In the genomic region with DNA sequence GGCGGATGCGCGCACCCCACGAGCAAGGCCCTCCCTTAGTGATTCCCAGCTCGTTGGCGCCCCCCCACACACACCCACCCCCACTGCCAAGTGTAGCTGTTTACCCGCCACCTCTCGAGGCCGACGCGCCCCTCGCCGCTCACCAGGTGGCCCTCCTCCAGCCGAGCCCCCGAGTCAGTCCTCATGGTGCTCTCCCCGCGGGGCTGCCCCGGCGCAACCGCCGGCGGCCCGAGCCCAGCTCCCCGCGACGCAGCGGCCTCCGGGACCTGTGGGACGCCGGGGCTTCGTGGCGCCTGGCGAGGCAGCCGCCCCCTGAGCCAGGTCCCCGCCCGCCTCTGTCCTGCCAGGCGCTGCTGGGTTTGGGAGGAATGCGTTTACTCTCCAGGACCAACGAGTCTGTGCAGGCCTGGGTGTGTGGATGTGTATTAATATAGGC, we compare ENCODE assay signal across 8 cellular contexts. TPM values are rescaled to one million over a fixed set of nuclear protein-coding genes. Genes with fewer than 3 reads are reported as not detected.
DNase-seq lines count a peak whose midpoint lies in the region; ATAC-seq and TF ChIP-seq lines count a peak whose summit lies in the region.

A gene with protein sequence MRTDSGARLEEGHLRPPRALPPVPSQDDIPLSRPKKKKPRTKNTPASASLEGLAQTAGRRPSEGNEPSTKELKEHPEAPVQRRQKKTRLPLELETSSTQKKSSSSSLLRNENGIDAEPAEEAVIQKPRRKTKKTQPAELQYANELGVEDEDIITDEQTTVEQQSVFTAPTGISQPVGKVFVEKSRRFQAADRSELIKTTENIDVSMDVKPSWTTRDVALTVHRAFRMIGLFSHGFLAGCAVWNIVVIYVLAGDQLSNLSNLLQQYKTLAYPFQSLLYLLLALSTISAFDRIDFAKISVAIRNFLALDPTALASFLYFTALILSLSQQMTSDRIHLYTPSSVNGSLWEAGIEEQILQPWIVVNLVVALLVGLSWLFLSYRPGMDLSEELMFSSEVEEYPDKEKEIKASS (minus strand): TSS at position 288 of the 436 bp plus-strand sequence. CDS start 103 bp downstream, at position 185.

- peak within 1 kb of the TSS; percentile 85 for H4K91ac ChIP-seq in trophoblast cell (ENCODE audit: low read depth, low read length)

- no peak within 1 kb of the TSS for H3K23ac ChIP-seq in trophoblast cell (ENCODE audit: low read length)

- H2AFZ ChIP-seq in trophoblast cell (ENCODE audit: insufficient read depth, low read length, poor library complexity), result peak within 1 kb of the TSS; percentile 89

- H2BK5ac ChIP-seq in trophoblast cell (ENCODE audit: low read depth, low read length, poor library complexity), result peak within 1 kb of the TSS; percentile 32

- peak within 1 kb of the TSS; percentile 57 for H3K4ac ChIP-seq in trophoblast cell (ENCODE audit: low read depth, low read length)

- peak within 1 kb of the TSS; percentile 65 for H2BK120ac ChIP-seq in trophoblast cell (ENCODE audit: insufficient read depth, low read length, poor library complexity)

- DNase-seq in activated naive CD4-positive, alpha-beta T cell treated with anti-CD3 and anti-CD28 coated beads, Interleukin-2, amount 10 ng/mL, durations not matched to agents 7 days and 5 days, result peak; percentile 64
- DNase-seq in activated naive CD4-positive, alpha-beta T cell treated with Interleukin-2 at 50 U/mL for 16 hours, result no peak
- DNase-seq in NCI-H2227 treated with DMSO at 0.1 percent for 48 hours (lab: John Stamatoyannopoulos, UW), result peak; percentile 67
- DNase-seq in heart left ventricle, result peak; percentile 48 to 76 (median 59)
- DNase-seq in trophoblast cell, result peak in 1 of 2 donors; percentile 37
- no peak for DNase-seq in cerebellar nuclear complex (lab: John Stamatoyannopoulos, UW)

- peaks cover 12% of the 10 kb centered on the region for H3K79me1 ChIP-seq in trophoblast cell (ENCODE audit: low read length)

- peak within 1 kb of the TSS; percentile 97 for H4K8ac ChIP-seq in trophoblast cell (ENCODE audit: low read depth, low read length)

- peak within 1 kb of the TSS; percentile 69 to 97 (median 92) for H3K27ac ChIP-seq in heart left ventricle
- H3K27ac ChIP-seq in trophoblast cell (ENCODE audit: low read depth, low read length), result peak within 1 kb of the TSS; percentile 56

- peak; percentile 58 for ATAC-seq in HG02759 (IDR thresholded peaks at IDR 0.05; ENCODE audit: unreplicated experiment)
- peak; percentile 28 to 83 (median 76) for ATAC-seq in heart left ventricle

- no peaks in the 10 kb centered on the region for H3K9me3 ChIP-seq in heart left ventricle
- H3K9me3 ChIP-seq in trophoblast cell (ENCODE audit: insufficient read depth, low read depth, low read length), result no peaks in the 10 kb centered on the region

- no peaks in the 10 kb centered on the region for H3K79me2 ChIP-seq in trophoblast cell (ENCODE audit: control insufficient read depth, insufficient read depth, low read length, poor library complexity)

- H3K36me3 ChIP-seq in heart left ventricle (peaks cover 0 to 13% (median 5%) of the 10 kb centered on the region in 9 donors), trophoblast cell (ENCODE audit: control insufficient read depth in 1 of 2, insufficient read depth in 2 of 2, low read length in 2 of 2) (peaks cover 0 to 2% of the 10 kb centered on the region in 2 experiments)

- TF ChIP-seq CTCF in heart left ventricle (IDR thresholded peaks at IDR 0.05), result peak in 1 of 12 donors; percentile 6

- peak within 1 kb of the TSS; percentile 34 for H2BK12ac ChIP-seq in trophoblast cell (ENCODE audit: low read length)

- peak within 1 kb of the TSS; percentile 96 for H3K4me2 ChIP-seq in trophoblast cell (ENCODE audit: low read length)

- peak within 1 kb of the TSS; percentile 73 for H3K18ac ChIP-seq in trophoblast cell (ENCODE audit: low read length)

- H3K27ac Mint-ChIP-seq in activated naive CD4-positive, alpha-beta T cell treated with anti-CD3 and anti-CD28 coated beads, Interleukin-2, amount 10 ng/mL, durations not matched to agents 7 days and 5 days, result peak within 1 kb of the TSS; percentile 97
- peak within 1 kb of the TSS; percentile 87 for H3K27ac Mint-ChIP-seq in activated naive CD8-positive, alpha-beta T cell

- no peak within 1 kb of the TSS for H2AK5ac ChIP-seq in trophoblast cell (ENCODE audit: low read length)

- H3K27me3 Mint-ChIP-seq in activated naive CD4-positive, alpha-beta T cell treated with anti-CD3 and anti-CD28 coated beads, Interleukin-2, amount 10 ng/mL, durations not matched to agents 7 days and 5 days, result no peaks in the 10 kb centered on the region
- no peaks in the 10 kb centered on the region for H3K27me3 Mint-ChIP-seq in activated naive CD8-positive, alpha-beta T cell

- peak within 1 kb of the TSS; percentile 95 for H3K4me3 Mint-ChIP-seq in activated naive CD4-positive, alpha-beta T cell treated with anti-CD3 and anti-CD28 coated beads, Interleukin-2, amount 10 ng/mL, durations not matched to agents 7 days and 5 days
- peak within 1 kb of the TSS; percentile 90 for H3K4me3 Mint-ChIP-seq in activated naive CD8-positive, alpha-beta T cell

- H3K4me1 Mint-ChIP-seq in activated naive CD4-positive, alpha-beta T cell treated with anti-CD3 and anti-CD28 coated beads, Interleukin-2, amount 10 ng/mL, durations not matched to agents 7 days and 5 days, result peaks cover 36% of the 10 kb centered on the region
- peaks cover 9% of the 10 kb centered on the region for H3K4me1 Mint-ChIP-seq in activated naive CD8-positive, alpha-beta T cell (ENCODE audit: low read depth)

- no peak for TF ChIP-seq POLR2A in heart left ventricle (IDR thresholded peaks at IDR 0.05)

- 0 to 1% (median 1%) methylated on average over 23 to 39 of the region's 39 CpGs for WGBS in heart left ventricle, 4 donors
- WGBS in trophoblast cell (ENCODE audit: extremely low coverage, insufficient coverage, insufficient read length), result no CpG with 5 or more reads among the region's 39 CpGs

- H3K27me3 ChIP-seq in heart left ventricle (no peaks in the 10 kb centered on the region), trophoblast cell (ENCODE audit: insufficient read depth, low read length) (no peaks in the 10 kb centered on the region)

- H3K4me1 ChIP-seq in heart left ventricle (peaks cover 0 to 20% (median 9%) of the 10 kb centered on the region in 12 donors), trophoblast cell (ENCODE audit: control insufficient read depth in 1 of 2, insufficient read depth in 2 of 2, low read length in 2 of 2) (no peaks in the 10 kb centered on the region)

- CTCF ChIA-PET in activated naive CD4-positive, alpha-beta T cell treated with anti-CD3 and anti-CD28 coated beads, Interleukin-2, amount 10 ng/mL, durations not matched to agents 7 days and 5 days (lab: Charles Lee), result no interaction called here

- peak within 1 kb of the TSS; percentile 95 for H3K9ac ChIP-seq in trophoblast cell (ENCODE audit: low read length)

- peaks cover 7% of the 10 kb centered on the region for H3K36me3 Mint-ChIP-seq in activated naive CD4-positive, alpha-beta T cell treated with anti-CD3 and anti-CD28 coated beads, Interleukin-2, amount 10 ng/mL, durations not matched to agents 7 days and 5 days
- no peaks in the 10 kb centered on the region for H3K36me3 Mint-ChIP-seq in activated naive CD8-positive, alpha-beta T cell

- intact Hi-C loops in heart left ventricle (cut with DNase I), result no loop called here

- H3K14ac ChIP-seq in trophoblast cell (ENCODE audit: low read length), result peak within 1 kb of the TSS; percentile 89

- H3K4me3 ChIP-seq in heart left ventricle (peak within 1 kb of the TSS; percentile 64 to 98 (median 90)), trophoblast cell (ENCODE audit: low read depth, low read length) (peak within 1 kb of the TSS; percentile 94)

- no peaks in the 10 kb centered on the region for H3K9me3 Mint-ChIP-seq in activated naive CD4-positive, alpha-beta T cell treated with anti-CD3 and anti-CD28 coated beads, Interleukin-2, amount 10 ng/mL, durations not matched to agents 7 days and 5 days
- H3K9me3 Mint-ChIP-seq in activated naive CD8-positive, alpha-beta T cell (ENCODE audit: low read depth), result no peaks in the 10 kb centered on the region

- peak within 1 kb of the TSS; percentile 96 for H4K12ac ChIP-seq in trophoblast cell (ENCODE audit: low read depth, low read length)

RNA-seq across cellular contexts. Expression of the gene that starts here (rescaled TPM):
- 10 to 100 TPM; 11.8 to 25.2 (median 17.2) TPM for total RNA-seq in heart left ventricle
- 1 to 10 TPM; 9.5 to 9.6 TPM for polyA plus RNA-seq in heart left ventricle
- polyA plus RNA-seq in trophoblast cell (2013), result 24.7 and 25.5 TPM in 2 replicates

Comparison
In these comparisons a context has a peak if more than half of its experiments do, and no peak if none do; other contexts are left out.
1. DNase-seq: peak in activated naive CD4-positive, alpha-beta T cell treated with anti-CD3 and anti-CD28 coated beads, Interleukin-2, amount 10 ng/mL, durations not matched to agents 7 days and 5 days (single experiment), NCI-H2227 treated with DMSO at 0.1 percent for 48 hours (single experiment) and heart left ventricle (5 of 5); none in activated naive CD4-positive, alpha-beta T cell treated with Interleukin-2 at 50 U/mL for 16 hours (single experiment) and cerebellar nuclear complex (0 of 2).